1 cellular context compared by ENCODE assay signal in genomic region chr13:44189085-44189484, GRCh38.
TF ChIP-seq lines count a peak whose summit lies in the region.

No MANE protein-coding gene starts in this region.

TF ChIP-seq in HepG2, 621 proteins besides CTCF, POLR2A, EP300 and RAD21 (continued from another document):
- TF ChIP-seq AKNA (CRISPR knock-in tag; IDR thresholded peaks at IDR 0.05; ENCODE audit: borderline replicate concordance) (no peak), CBX5 (CRISPR knock-in tag; IDR thresholded peaks at IDR 0.05; ENCODE audit: borderline replicate concordance) (no peak), MIER3 (CRISPR knock-in tag; IDR thresholded peaks at IDR 0.05; ENCODE audit: borderline replicate concordance) (no peak), FOXM1 (CRISPR knock-in tag; IDR thresholded peaks at IDR 0.05) (no peak)
